In genomic region chr14:68935761-68936209, GRCh38 we compare ENCODE assay signal across 11 cellular contexts. TPM values are rescaled to one million over a fixed set of nuclear protein-coding genes. Genes with fewer than 3 reads are reported as not detected.
DNase-seq lines count a peak whose midpoint lies in the region; ATAC-seq and TF ChIP-seq lines count a peak whose summit lies in the region.
"Had no signal": no experiment of that assay in that cellular context is flagged by ENCODE, and none has a peak within 500 bp of the region (broad histone marks: within the 10 kb centered on the region; RNA-seq: fewer than 3 reads in every experiment).

No MANE protein-coding gene starts in this region.

- no peak for TF ChIP-seq CTCF in adrenal gland (IDR thresholded peaks at IDR 0.05)
- TF ChIP-seq CTCF in fibroblast of mammary gland (conservative IDR thresholded peaks at IDR 0.05; ENCODE audit: control insufficient read depth, insufficient read depth, low read depth, low read length): no peak
- no peak for TF ChIP-seq CTCF in transverse colon (IDR thresholded peaks at IDR 0.05)

- in situ Hi-C loops in transverse colon (cut with MboI; ENCODE audit: low pct_ligation_motif_present in 1 of 4, low pct_unique_long_range_greater_than_20kb in 1 of 4, low sequenced_read_pairs in 3 of 4): no loop called here

- ATAC-seq in GM21529 (IDR thresholded peaks at IDR 0.05; ENCODE audit: unreplicated experiment) (no peak), GM18498 (IDR thresholded peaks at IDR 0.05; ENCODE audit: unreplicated experiment) (no peak), GM21619 (IDR thresholded peaks at IDR 0.05; ENCODE audit: unreplicated experiment) (no peak)

- H3K27ac ChIP-seq in adrenal gland (peak overlapping the region in 2 of 5 donors; percentile 62 to 81), muscle layer of duodenum (ENCODE audit: low read length) (peak overlapping the region; percentile 86), transverse colon (peak overlapping the region; percentile 93 to 99 (median 96))

- peaks cover 3 to 55% of the 10 kb centered on the region in 2 donors for H3K4me1 ChIP-seq in adrenal gland (replicated peaks in 1 of 2)
- H3K4me1 ChIP-seq in muscle layer of duodenum (ENCODE audit: control insufficient read depth in 1 of 2, insufficient read depth in 2 of 2, low read length in 2 of 2): peaks cover 39 to 60% of the 10 kb centered on the region in 2 donors
- peaks cover 38 to 83% (median 62%) of the 10 kb centered on the region in 4 donors for H3K4me1 ChIP-seq in transverse colon

- TF ChIP-seq EP300 in transverse colon (IDR thresholded peaks at IDR 0.05; ENCODE audit: low read depth): no peak

- TF ChIP-seq POLR2A in adrenal gland (IDR thresholded peaks at IDR 0.05) (no peak), transverse colon (IDR thresholded peaks at IDR 0.05) (no peak)

- H3K9me3 ChIP-seq in adrenal gland (replicated peaks in 1 of 3) (no peaks in the 10 kb centered on the region), muscle layer of duodenum (ENCODE audit: control insufficient read depth in 1 of 2, low read length in 2 of 2) (no peaks in the 10 kb centered on the region), transverse colon (no peaks in the 10 kb centered on the region)

- no peaks in the 10 kb centered on the region for H3K27me3 ChIP-seq in adrenal gland
- no peaks in the 10 kb centered on the region for H3K27me3 ChIP-seq in muscle layer of duodenum (ENCODE audit: low read depth, low read length)
- no peaks in the 10 kb centered on the region for H3K27me3 ChIP-seq in transverse colon

- WGBS in adrenal gland, 4 donors: 76 to 91% (median 77%) methylated on average over 3 to 6 of the region's 6 CpGs
- 51% methylated on average over 6 of the region's 6 CpGs; no CpG with 5 or more reads in 1 of the 2 donors for WGBS in transverse colon (ENCODE audit: low coverage in 1 of 2), 2 donors

- H3K36me3 ChIP-seq in adrenal gland (replicated peaks in 1 of 2) (no peaks in the 10 kb centered on the region), muscle layer of duodenum (ENCODE audit: control insufficient read depth in 1 of 2, insufficient read depth in 2 of 2, low read length in 2 of 2) (no peaks in the 10 kb centered on the region), transverse colon (no peaks in the 10 kb centered on the region)

- intact Hi-C loops in adrenal gland (cut with DNase I) (no loop called here), transverse colon (cut with DNase I; ENCODE audit: low total_unique reads) (loop anchor here (5.0 kb wide), 1 partner anchor 42 kb away; the partner anchor contains the start of gene ACTN1)

- H3K4me3 ChIP-seq in adrenal gland (no peak overlapping the region), fibroblast of mammary gland (ENCODE audit: control insufficient read depth, low read depth, low read length) (no peak overlapping the region), muscle layer of duodenum (ENCODE audit: low read depth in 1 of 2, low read length in 2 of 2) (peak overlapping the region; percentile 22 to 42), transverse colon (no peak overlapping the region)

- DNase-seq in adrenal gland (peak in 4 of 7 donors; percentile 25 to 70 (median 45)), fibroblast of mammary gland (ENCODE audit: low read depth) (peak; percentile 40), transverse colon (no peak)
- DNase-seq: effector CD8-positive, alpha-beta T cell; GF-D8; NCI-H2227 treated with DMSO at 0.1 percent for 48 hours; T1000 had no signal

RNA-seq across cellular contexts. Expression of gene ACTN1, which starts 43.3 kb away (rescaled TPM):
- 100 to 1,000 TPM in 4 of 8 donors, 10 to 100 TPM in 4; 67.0 to 180 (median 98.9) TPM for total RNA-seq in adrenal gland
- polyA plus RNA-seq in adrenal gland: 10 to 100 TPM; 50.5 to 61.3 (median 55.7) TPM
- total RNA-seq in transverse colon: 100 to 1,000 TPM; 127 to 403 (median 197) TPM

Comparison
In these comparisons a context has a peak if more than half of its experiments do, and no peak if none do; other contexts are left out.
1. H3K4me3 ChIP-seq: peak in muscle layer of duodenum (2 of 2); none in adrenal gland (0 of 4), fibroblast of mammary gland (single experiment) and transverse colon (0 of 4).